ENCODE assay signal across 13 cellular contexts in genomic region chr7:94170836-94171235, GRCh38.
DNase-seq lines count a peak whose midpoint lies in the region; ATAC-seq and TF ChIP-seq lines count a peak whose summit lies in the region.
"Had no signal": no experiment of that assay in that cellular context is flagged by ENCODE, and none has a peak within 500 bp of the region (broad histone marks: within the 10 kb centered on the region; RNA-seq: fewer than 3 reads in every experiment).

No MANE protein-coding gene starts in this region.

- TF ChIP-seq CTCF in body of pancreas (IDR thresholded peaks at IDR 0.05), result no peak

- no peaks in the 10 kb centered on the region for H3K27me3 ChIP-seq in body of pancreas
- H3K27me3 ChIP-seq: esophagus muscularis mucosa had no signal

- peak overlapping the region; percentile 69 for H3K27ac Mint-ChIP-seq in memory B cell
- H3K27ac Mint-ChIP-seq: progenitor cell of endocrine pancreas had no signal

- no peaks in the 10 kb centered on the region for H3K4me1 ChIP-seq in body of pancreas
- H3K4me1 ChIP-seq: esophagus muscularis mucosa had no signal

- no peak for TF ChIP-seq POLR2A in body of pancreas (IDR thresholded peaks at IDR 0.05)

- no peak overlapping the region for H3K4me3 ChIP-seq in body of pancreas
- H3K4me3 ChIP-seq: esophagus muscularis mucosa had no signal

- peaks cover 2% of the 10 kb centered on the region for H3K9me3 Mint-ChIP-seq in memory B cell

- no peaks in the 10 kb centered on the region for H3K9me3 ChIP-seq in body of pancreas
- H3K9me3 ChIP-seq: esophagus muscularis mucosa had no signal

- peaks cover 19% of the 10 kb centered on the region for H3K4me1 Mint-ChIP-seq in memory B cell

- intact Hi-C loops in body of pancreas (cut with DNase I), result no loop called here

- H3K36me3 Mint-ChIP-seq in memory B cell, result no peaks in the 10 kb centered on the region

- ATAC-seq in GM19023 (IDR thresholded peaks at IDR 0.05; ENCODE audit: unreplicated experiment) (peak; percentile 80), GM21737 (IDR thresholded peaks at IDR 0.05; ENCODE audit: unreplicated experiment) (peak; percentile 73), HG03196 (IDR thresholded peaks at IDR 0.05; ENCODE audit: unreplicated experiment) (peak; percentile 87), memory B cell (ENCODE audit: low read depth) (peak; percentile 90), body of pancreas (no peak)

- no peak overlapping the region for H3K27ac ChIP-seq in body of pancreas
- H3K27ac ChIP-seq: esophagus muscularis mucosa had no signal

- no peaks in the 10 kb centered on the region for H3K36me3 ChIP-seq in body of pancreas (replicated peaks in 1 of 2; ENCODE audit: insufficient read depth in 1 of 2, low read depth in 2 of 2)
- H3K36me3 ChIP-seq: esophagus muscularis mucosa had no signal

- DNase-seq in memory B cell (ENCODE audit: low spot score in 2 of 2) (no peak), body of pancreas (no peak), NOMO-1 treated with DMSO at 0.1 percent for 48 hours (lab: John Stamatoyannopoulos, UW; ENCODE audit: unreplicated experiment) (no peak), NCI-H187 treated with DMSO at 0.1 percent for 48 hours (lab: John Stamatoyannopoulos, UW) (no peak)
- DNase-seq: activated CD4-positive, alpha-beta T cell treated with anti-CD3 and anti-CD28 coated beads, Interleukin-2, amount 50 U/mL, for 48 hours; DMS79 treated with DMSO at 0.1 percent for 48 hours; kidney glomerular epithelial cell; NCI-H1436 treated with DMSO at 0.1 percent for 48 hours had no signal

- H3K27me3 Mint-ChIP-seq in memory B cell, result no peaks in the 10 kb centered on the region
- H3K27me3 Mint-ChIP-seq: progenitor cell of endocrine pancreas had no signal

- H3K4me3 Mint-ChIP-seq in memory B cell, result no peak overlapping the region
